Comparison of ENCODE assay signal across 1 cellular context in the genomic region with DNA sequence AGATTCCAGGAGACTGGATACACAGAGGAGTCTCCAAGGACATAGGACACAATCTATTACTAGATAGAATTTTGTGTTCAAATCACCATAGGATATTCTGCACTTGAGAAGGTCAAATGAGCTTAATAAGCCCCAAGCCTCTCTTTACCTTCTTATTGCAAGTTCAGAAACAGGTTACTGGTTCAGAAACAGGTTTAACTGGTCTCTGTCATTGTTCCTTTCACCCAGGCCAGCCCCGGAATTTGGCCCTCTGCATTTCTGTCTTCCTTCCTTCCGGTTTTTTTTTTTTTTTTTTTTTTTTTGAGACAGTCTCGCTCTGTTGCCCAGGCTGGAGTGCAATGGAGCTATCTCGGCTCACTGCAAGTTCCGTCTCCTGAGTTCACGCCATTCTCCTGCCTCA.
TF ChIP-seq lines count a peak whose summit lies in the region.

No MANE protein-coding gene starts in this region.

TF ChIP-seq in GM23338, 12 proteins besides CTCF, POLR2A, EP300 and RAD21 (continued from another document):
- no peak for TF ChIP-seq ZNF462 (CRISPR knock-in tag; IDR thresholded peaks at IDR 0.05)
